ENCODE assay signal across 8 cellular contexts in the genomic region with DNA sequence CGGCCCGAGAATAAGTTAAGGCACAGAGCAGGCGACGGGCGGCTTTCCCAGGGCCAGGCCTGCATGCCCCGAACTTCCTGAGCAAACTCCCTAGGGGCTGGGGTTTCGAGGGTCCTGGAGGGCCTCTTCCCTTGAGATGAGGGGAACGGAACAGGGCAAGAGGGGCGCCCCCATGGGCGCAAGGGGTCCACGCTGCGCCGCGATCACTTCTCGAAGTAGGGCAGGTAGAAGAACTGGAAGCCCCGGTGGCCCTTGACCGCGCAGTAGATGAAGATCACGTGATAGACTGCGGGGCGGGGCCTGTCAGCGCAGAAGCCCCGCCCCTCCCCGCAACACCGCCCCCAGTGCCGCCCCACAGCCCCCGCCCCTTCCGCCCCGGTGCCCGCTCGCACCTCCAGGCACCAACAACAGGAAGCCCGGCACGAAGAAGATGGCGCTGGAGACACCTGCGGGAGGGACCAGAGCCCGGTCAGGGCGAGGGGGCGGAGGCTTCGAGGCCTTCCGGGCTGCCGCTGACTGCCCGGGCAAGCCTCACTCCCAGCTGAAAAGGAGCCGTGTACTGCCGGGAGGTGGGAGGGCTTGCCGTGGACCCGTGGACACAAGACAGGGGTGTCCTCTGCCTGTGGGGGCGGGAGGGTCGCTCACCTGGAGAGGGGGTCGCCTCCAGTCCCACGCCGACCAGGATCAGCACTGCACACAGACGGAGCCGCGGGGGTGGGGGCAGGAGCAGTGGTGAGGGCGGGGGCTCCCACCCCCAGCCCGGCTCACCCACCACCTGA. TPM values are rescaled to one million over a fixed set of nuclear protein-coding genes. Genes with fewer than 3 reads are reported as not detected.
DNase-seq lines count a peak whose midpoint lies in the region; ATAC-seq, FAIRE-seq and TF ChIP-seq lines count a peak whose summit lies in the region.

No MANE protein-coding gene starts in this region.

- no peaks in the 10 kb centered on the region for H3K9me3 ChIP-seq in left lung

- H3K36me3 ChIP-seq in left lung, result no peaks in the 10 kb centered on the region

- H3K27me3 ChIP-seq in left lung, result no peaks in the 10 kb centered on the region

- DNase-seq in NCI-H345 (lab: John Stamatoyannopoulos, UW) (peak; percentile 72), coronary artery (ENCODE audit: low spot score) (peak; percentile 85), left lung (peak; percentile 93 to 97), urothelium cell line (ENCODE audit: low spot score) (no peak)
- peak; percentile 95 for DNase-seq in activated CD4-positive, alpha-beta T cell treated with anti-CD3 and anti-CD28 coated beads for 48 hours
- peak; percentile 92 to 93 for DNase-seq in stimulated activated CD4-positive, alpha-beta T cell treated with anti-CD3 and anti-CD28 coated beads, Interleukin-2, amount 100 ng/mL, for 24 hours

- no peak for FAIRE-seq in urothelium cell line (lab: Jason Lieb, UNC)

- ATAC-seq in GM18502 (IDR thresholded peaks at IDR 0.05; ENCODE audit: poor library complexity, unreplicated experiment), result peak; percentile 62
- ATAC-seq in HG03045 (IDR thresholded peaks at IDR 0.05; ENCODE audit: unreplicated experiment), result peak; percentile 45
- peak; percentile 82 for ATAC-seq in left lung

- TF ChIP-seq CTCF in coronary artery (IDR thresholded peaks at IDR 0.05) (no peak), left lung (IDR thresholded peaks at IDR 0.05) (no peak)

- intact Hi-C loops in left lung (cut with DNase I), result no loop called here

- H3K27ac ChIP-seq in coronary artery (peak overlapping the region; percentile 80 to 95), left lung (peak overlapping the region; percentile 84 to 87)

- peaks cover 11 to 47% of the 10 kb centered on the region in 2 donors for H3K4me1 ChIP-seq in left lung

- peak overlapping the region; percentile 83 for H3K4me3 ChIP-seq in coronary artery
- H3K4me3 ChIP-seq in left lung, result peak overlapping the region; percentile 46 to 66

RNA-seq across cellular contexts. Expression of a gene that starts 4.5 kb away (rescaled TPM):
- 10 to 100 TPM; 45.9 to 51.8 TPM for total RNA-seq in left lung

RNA-seq across cellular contexts. Expression of a gene that starts 9.4 kb away (rescaled TPM):
- total RNA-seq in left lung, result 1 to 10 TPM; 2.0 to 2.7 TPM

RNA-seq across cellular contexts. Expression of a gene that starts 12.1 kb away (rescaled TPM):
- total RNA-seq in left lung, result not detected

RNA-seq across cellular contexts. Expression of a gene that starts 18.2 kb away (rescaled TPM):
- 10 to 100 TPM; 61.7 to 68.2 TPM for total RNA-seq in left lung

RNA-seq across cellular contexts. Expression of a gene that starts 21.3 kb away (rescaled TPM):
- 100 to 1,000 TPM; 111 to 119 TPM for total RNA-seq in left lung
